Comparison of ENCODE assay signal across 12 cellular contexts in the genomic region with DNA sequence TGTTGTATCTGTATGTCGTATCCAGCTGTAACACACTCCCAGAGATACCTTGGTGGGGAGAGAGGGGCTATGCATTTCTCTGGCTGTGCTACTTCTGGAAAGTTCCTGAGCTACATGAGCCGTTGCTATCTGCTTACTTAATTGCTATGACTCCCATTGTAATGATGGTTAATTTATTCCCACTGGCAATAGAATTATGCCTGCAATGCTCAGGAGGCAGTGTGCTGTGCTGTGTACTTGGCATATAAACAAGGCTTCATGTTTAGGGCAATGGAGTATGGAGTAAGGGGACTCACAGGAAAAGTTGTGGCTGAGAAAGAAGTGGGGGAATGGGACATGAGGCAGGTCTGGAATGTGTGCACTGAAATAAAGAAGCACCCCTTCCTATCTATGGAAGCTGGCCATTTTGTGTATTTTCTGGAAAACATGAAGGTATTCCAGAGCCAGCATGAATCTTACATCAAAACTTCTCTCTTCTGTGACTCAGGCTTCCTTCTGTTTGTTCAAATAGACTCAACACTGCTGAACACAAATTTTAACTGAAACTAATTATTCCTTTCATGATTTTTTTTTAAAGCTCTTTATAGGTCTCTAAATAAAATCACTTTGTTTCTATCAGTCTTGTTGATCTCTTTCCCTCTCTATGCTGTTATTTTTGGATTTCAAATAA. TPM values are rescaled to one million over a fixed set of nuclear protein-coding genes. Genes with fewer than 3 reads are reported as not detected.
DNase-seq lines count a peak whose midpoint lies in the region; ATAC-seq and TF ChIP-seq lines count a peak whose summit lies in the region.
"Had no signal": no experiment of that assay in that cellular context is flagged by ENCODE, and none has a peak within 500 bp of the region (broad histone marks: within the 10 kb centered on the region; RNA-seq: fewer than 3 reads in every experiment).

No MANE protein-coding gene starts in this region.

- no peak overlapping the region for H2AFZ ChIP-seq in OCI-LY3 (ENCODE audit: low read depth, low read length)

- peaks cover 74% of the 10 kb centered on the region for H3K36me3 Mint-ChIP-seq in CD4-positive, CD25-positive, alpha-beta regulatory T cell
- H3K36me3 Mint-ChIP-seq in dendritic cell treated with granulocyte-macrophage colony-stimulating factor and Interleukin-4, amounts not matched to agents 40 ng/mL and 50 ng/mL, for 4 days (ENCODE audit: low read depth): peaks cover 94% of the 10 kb centered on the region

- no peaks in the 10 kb centered on the region for H3K27me3 ChIP-seq in CD4-positive, CD25-positive, alpha-beta regulatory T cell (ENCODE audit: control insufficient read depth, insufficient read depth, low read length)
- no peaks in the 10 kb centered on the region for H3K27me3 ChIP-seq in OCI-LY3 (ENCODE audit: low read depth, low read length)
- H3K27me3 ChIP-seq in neutrophil: no peaks in the 10 kb centered on the region
- H3K27me3 ChIP-seq in adrenal gland: no peaks in the 10 kb centered on the region
- H3K27me3 ChIP-seq: thyroid gland had no signal

- ATAC-seq in CD4-positive, CD25-positive, alpha-beta regulatory T cell (ENCODE audit: low read depth in 2 of 2): no peak
- no peak for ATAC-seq in GM19324 (IDR thresholded peaks at IDR 0.05; ENCODE audit: low FRiP score, unreplicated experiment)
- ATAC-seq in HG03039 (IDR thresholded peaks at IDR 0.05; ENCODE audit: unreplicated experiment): no peak
- no peak for ATAC-seq in GM21723 (IDR thresholded peaks at IDR 0.05; ENCODE audit: unreplicated experiment)
- ATAC-seq: activated CD8-positive, alpha-beta memory T cell treated with anti-CD3 and anti-CD28 coated beads, Interleukin-2, amount 10 ng/mL, durations not matched to agents 7 days and 5 days had no signal

- no peaks in the 10 kb centered on the region for H3K27me3 Mint-ChIP-seq in CD4-positive, CD25-positive, alpha-beta regulatory T cell
- H3K27me3 Mint-ChIP-seq in dendritic cell treated with granulocyte-macrophage colony-stimulating factor and Interleukin-4, amounts not matched to agents 40 ng/mL and 50 ng/mL, for 4 days: no peaks in the 10 kb centered on the region
- H3K27me3 Mint-ChIP-seq: activated CD8-positive, alpha-beta memory T cell treated with anti-CD3 and anti-CD28 coated beads, Interleukin-2, amount 10 ng/mL, durations not matched to agents 7 days and 5 days had no signal

- peaks cover 90% of the 10 kb centered on the region for H4K20me1 ChIP-seq in OCI-LY3 (ENCODE audit: insufficient read depth, low read length)

- peaks cover 77% of the 10 kb centered on the region for H3K36me3 ChIP-seq in CD4-positive, CD25-positive, alpha-beta regulatory T cell (ENCODE audit: control insufficient read depth, insufficient read depth, low read length)
- H3K36me3 ChIP-seq in OCI-LY3 (replicated peaks; ENCODE audit: low read depth, low read length) (peaks cover 85% of the 10 kb centered on the region), neutrophil (peaks cover 71% of the 10 kb centered on the region), adrenal gland (replicated peaks in 1 of 2) (no peaks in the 10 kb centered on the region)

- DNase-seq in CD4-positive, CD25-positive, alpha-beta regulatory T cell: no peak
- DNase-seq in adrenal gland: no peak
- DNase-seq: activated CD8-positive, alpha-beta memory T cell treated with anti-CD3 and anti-CD28 coated beads, Interleukin-2, amount 10 ng/mL, durations not matched to agents 7 days and 5 days; cortex of kidney; NCI-H2171 treated with DMSO at 0.1 percent for 48 hours had no signal

- H3K27ac Mint-ChIP-seq in CD4-positive, CD25-positive, alpha-beta regulatory T cell: peak overlapping the region; percentile 91 to 100 (median 94)
- H3K27ac Mint-ChIP-seq in dendritic cell treated with granulocyte-macrophage colony-stimulating factor and Interleukin-4, amounts not matched to agents 40 ng/mL and 50 ng/mL, for 4 days: peak overlapping the region; percentile 76
- H3K27ac Mint-ChIP-seq: activated CD8-positive, alpha-beta memory T cell treated with anti-CD3 and anti-CD28 coated beads, Interleukin-2, amount 10 ng/mL, durations not matched to agents 7 days and 5 days had no signal

- H3K79me2 ChIP-seq in OCI-LY3 (ENCODE audit: low read length): peaks cover 92% of the 10 kb centered on the region

- no peaks in the 10 kb centered on the region for H3K9me3 ChIP-seq in CD4-positive, CD25-positive, alpha-beta regulatory T cell (ENCODE audit: control insufficient read depth in 2 of 2, low read length in 2 of 2)
- H3K9me3 ChIP-seq in OCI-LY3 (ENCODE audit: insufficient read depth, low read length) (no peaks in the 10 kb centered on the region), neutrophil (no peaks in the 10 kb centered on the region), adrenal gland (replicated peaks in 1 of 3) (no peaks in the 10 kb centered on the region)
- H3K9me3 ChIP-seq: thyroid gland had no signal

- H3K9ac ChIP-seq in OCI-LY3 (ENCODE audit: low read length): no peak overlapping the region

- peaks cover 92% of the 10 kb centered on the region for H3K4me1 ChIP-seq in CD4-positive, CD25-positive, alpha-beta regulatory T cell (ENCODE audit: control insufficient read depth, insufficient read depth, low read length, poor library complexity, severe bottlenecking)
- peaks cover 89% of the 10 kb centered on the region for H3K4me1 ChIP-seq in OCI-LY3 (ENCODE audit: low read length)
- peaks cover 35 to 57% of the 10 kb centered on the region in 2 experiments for H3K4me1 ChIP-seq in neutrophil (ENCODE audit: control insufficient read depth in 1 of 2, insufficient read depth in 1 of 2, low read depth in 1 of 2, low read length in 1 of 2)
- H3K4me1 ChIP-seq in adrenal gland (replicated peaks in 1 of 2): peaks cover 2 to 5% of the 10 kb centered on the region in 2 donors

- peak overlapping the region; percentile 70 for H3K27ac ChIP-seq in CD4-positive, CD25-positive, alpha-beta regulatory T cell (ENCODE audit: insufficient read depth, low read length, poor library complexity, severe bottlenecking)
- peak overlapping the region; percentile 62 for H3K27ac ChIP-seq in OCI-LY3 (ENCODE audit: low read length)
- peak overlapping the region; percentile 1 for H3K27ac ChIP-seq in neutrophil
- H3K27ac ChIP-seq in adrenal gland: peak overlapping the region in 1 of 5 donors; percentile 14

- no peak for TF ChIP-seq POLR2A in adrenal gland (IDR thresholded peaks at IDR 0.05)

- TF ChIP-seq CTCF in OCI-LY3 (IDR thresholded peaks at IDR 0.05; ENCODE audit: low read depth, low read length): no peak
- TF ChIP-seq CTCF in neutrophil (IDR thresholded peaks at IDR 0.05): no peak
- no peak for TF ChIP-seq CTCF in adrenal gland (IDR thresholded peaks at IDR 0.05)

- no peaks in the 10 kb centered on the region for H3K9me3 Mint-ChIP-seq in CD4-positive, CD25-positive, alpha-beta regulatory T cell
- no peaks in the 10 kb centered on the region for H3K9me3 Mint-ChIP-seq in dendritic cell treated with granulocyte-macrophage colony-stimulating factor and Interleukin-4, amounts not matched to agents 40 ng/mL and 50 ng/mL, for 4 days

- H3K4me1 Mint-ChIP-seq in CD4-positive, CD25-positive, alpha-beta regulatory T cell: peaks cover 62 to 89% (median 82%) of the 10 kb centered on the region in 4 donors
- peaks cover 48% of the 10 kb centered on the region for H3K4me1 Mint-ChIP-seq in dendritic cell treated with granulocyte-macrophage colony-stimulating factor and Interleukin-4, amounts not matched to agents 40 ng/mL and 50 ng/mL, for 4 days (ENCODE audit: low read depth)

- 73 to 97% (median 82%) methylated on average over 2 of the region's 2 CpGs for WGBS in adrenal gland, 4 donors

- intact Hi-C loops in dendritic cell treated with granulocyte-macrophage colony-stimulating factor and Interleukin-4, amounts not matched to agents 40 ng/mL and 50 ng/mL, for 4 days (cut with micrococcal nuclease): no loop called here
- intact Hi-C loops in adrenal gland (cut with DNase I): no loop called here

- peak overlapping the region; percentile 64 to 79 (median 67) for H3K4me3 Mint-ChIP-seq in CD4-positive, CD25-positive, alpha-beta regulatory T cell
- H3K4me3 Mint-ChIP-seq in dendritic cell treated with granulocyte-macrophage colony-stimulating factor and Interleukin-4, amounts not matched to agents 40 ng/mL and 50 ng/mL, for 4 days: no peak overlapping the region
- H3K4me3 Mint-ChIP-seq: activated CD8-positive, alpha-beta memory T cell treated with anti-CD3 and anti-CD28 coated beads, Interleukin-2, amount 10 ng/mL, durations not matched to agents 7 days and 5 days had no signal

- H3K4me3 ChIP-seq in CD4-positive, CD25-positive, alpha-beta regulatory T cell (ENCODE audit: low read depth, low read length): peak overlapping the region; percentile 67
- H3K4me3 ChIP-seq in OCI-LY3 (ENCODE audit: low read length): no peak overlapping the region
- H3K4me3 ChIP-seq in neutrophil (ENCODE audit: low read depth in 1 of 2, low read length in 1 of 2): no peak overlapping the region
- no peak overlapping the region for H3K4me3 ChIP-seq in adrenal gland
- H3K4me3 ChIP-seq: thyroid gland had no signal

- peak overlapping the region; percentile 8; the same call in 1 of the 2 replicates for H3K4me2 ChIP-seq in OCI-LY3 (ENCODE audit: low read length)

RNA-seq across cellular contexts. Expression of a gene that starts 40.6 kb away (rescaled TPM):
- total RNA-seq in CD4-positive, CD25-positive, alpha-beta regulatory T cell: 1,181 TPM
- polyA plus RNA-seq in CD4-positive, CD25-positive, alpha-beta regulatory T cell: 100 to 1,000 TPM; 441 to 539 (median 477) TPM
- 100 to 1,000 TPM in 2 of 8 donors, 10 to 100 TPM in 6; 65.3 to 110 (median 83.2) TPM for total RNA-seq in adrenal gland
- polyA plus RNA-seq in adrenal gland: 10 to 100 TPM; 20.2 to 81.2 (median 32.5) TPM

Comparison
In these comparisons a context has a peak if more than half of its experiments do, and no peak if none do; other contexts are left out.
1. RNA of a gene that starts 40.6 kb away (total RNA-seq): 1,181 TPM in CD4-positive, CD25-positive, alpha-beta regulatory T cell (single experiment); 65.3 to 110 TPM in adrenal gland; every median in the first group is over 10 times any median in the second.